In the genomic region with DNA sequence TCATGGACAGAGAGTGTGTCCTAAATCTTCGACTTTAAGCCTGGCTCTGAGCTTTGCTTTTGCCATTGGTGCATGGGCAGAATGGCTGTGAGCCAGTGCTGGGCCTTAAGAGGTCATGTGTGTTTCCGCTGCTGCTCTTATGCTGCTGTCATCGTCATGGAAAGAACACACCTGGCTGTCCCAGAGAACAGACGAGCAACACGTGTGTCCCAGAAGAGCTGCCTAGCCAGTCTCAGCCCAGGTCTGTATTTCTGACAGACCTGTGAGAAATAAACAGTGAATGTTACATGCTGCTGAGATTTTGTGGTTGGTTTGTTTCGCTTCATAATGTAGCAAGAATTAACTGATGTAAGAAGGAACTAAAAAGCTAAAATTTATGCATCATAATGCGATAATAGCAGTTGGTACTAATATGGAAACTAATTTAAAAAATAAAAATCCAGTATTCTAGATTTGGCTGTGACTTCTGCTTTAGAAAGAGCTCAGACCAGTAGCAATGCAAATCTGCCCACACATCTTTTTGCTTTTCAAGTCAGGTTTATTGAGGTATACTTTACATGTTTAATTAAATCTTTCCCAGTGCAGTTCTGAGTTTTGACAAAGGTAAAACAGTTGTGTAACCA, we compare ENCODE assay signal across 22 cellular contexts. TPM values are rescaled to one million over a fixed set of nuclear protein-coding genes. Genes with fewer than 3 reads are reported as not detected.
DNase-seq lines count a peak whose midpoint lies in the region; ATAC-seq, FAIRE-seq and TF ChIP-seq lines count a peak whose summit lies in the region.
"Had no signal": no experiment of that assay in that cellular context is flagged by ENCODE, and none has a peak within 500 bp of the region (broad histone marks: within the 10 kb centered on the region; RNA-seq: fewer than 3 reads in every experiment).

No MANE protein-coding gene starts in this region.

- H3K27me3 Mint-ChIP-seq in T-helper 2 cell treated with Interferon-gamma antibody and Interleukin-4, amounts not matched to agents 5 μg/mL and 100 μg/mL, for 36 hours (ENCODE audit: low read depth) = no peaks in the 10 kb centered on the region

- no peaks in the 10 kb centered on the region for H3K79me2 ChIP-seq in mesendoderm (ENCODE audit: control insufficient read depth, insufficient read depth, low read length)

- no peak overlapping the region for H3K27ac ChIP-seq in A549
- no peak overlapping the region for H3K27ac ChIP-seq in mesendoderm (ENCODE audit: low read depth, low read length)
- H3K27ac ChIP-seq: spleen, upper lobe of right lung had no signal

- no peak for TF ChIP-seq EP300 in A549 (IDR thresholded peaks at IDR 0.05)

- H3K4me1 ChIP-seq in A549 (no peaks in the 10 kb centered on the region), mesendoderm (ENCODE audit: control insufficient read depth, low read depth, low read length) (no peaks in the 10 kb centered on the region)
- H3K4me1 ChIP-seq: spleen, upper lobe of right lung had no signal

- no peaks in the 10 kb centered on the region for H3K4me1 Mint-ChIP-seq in T-helper 2 cell treated with Interferon-gamma antibody and Interleukin-4, amounts not matched to agents 5 μg/mL and 100 μg/mL, for 36 hours (ENCODE audit: low read depth)
- H3K4me1 Mint-ChIP-seq: CD14-positive monocyte; stimulated activated naive B cell treated with anti-CD40 and anti-IgM and Interleukin-4, amounts not matched to agents 10 μg/mL and 1 μg/mL and 100 μg/mL, for 72 hours had no signal

- H3K9me3 ChIP-seq in A549 = no peaks in the 10 kb centered on the region
- H3K9me3 ChIP-seq: spleen, upper lobe of right lung had no signal

- H3K36me3 Mint-ChIP-seq in T-helper 2 cell treated with Interferon-gamma antibody and Interleukin-4, amounts not matched to agents 5 μg/mL and 100 μg/mL, for 36 hours (ENCODE audit: low read depth) = no peaks in the 10 kb centered on the region
- H3K36me3 Mint-ChIP-seq: CD14-positive monocyte, naive B cell had no signal

- H3K9ac ChIP-seq in mesendoderm (ENCODE audit: low read length) = no peak overlapping the region

- TF ChIP-seq POLR2A in A549 (IDR thresholded peaks at IDR 0.05; ENCODE audit: low read length) = no peak

- no peak overlapping the region for H3K56ac ChIP-seq in mesendoderm (ENCODE audit: low read length)

- no peaks in the 10 kb centered on the region for H3K27me3 ChIP-seq in mesendoderm (ENCODE audit: insufficient read depth, low read length, poor library complexity)
- H3K27me3 ChIP-seq: upper lobe of right lung had no signal

- TF ChIP-seq RAD21 in A549 (conservative IDR thresholded peaks at IDR 0.05 in 1 of 2, IDR thresholded peaks at IDR 0.05 in 1 of 2) = no peak

- POLR2A ChIA-PET in A549 (lab: Yijun Ruan, JAX) = no interaction called here

- no peak overlapping the region for H3K4me3 Mint-ChIP-seq in T-helper 2 cell treated with Interferon-gamma antibody and Interleukin-4, amounts not matched to agents 5 μg/mL and 100 μg/mL, for 36 hours
- H3K4me3 Mint-ChIP-seq: CD14-positive monocyte; IgD-negative memory B cell; stimulated activated naive B cell treated with anti-CD40 and anti-IgM and Interleukin-4, amounts not matched to agents 10 μg/mL and 1 μg/mL and 100 μg/mL, for 72 hours had no signal

- H3K23ac ChIP-seq in mesendoderm (ENCODE audit: low read length) = no peak overlapping the region

- H2AK5ac ChIP-seq in mesendoderm (ENCODE audit: low read length) = no peak overlapping the region

- no peak overlapping the region for H2BK15ac ChIP-seq in mesendoderm (replicated peaks; ENCODE audit: low read depth)

- H3K9me3 Mint-ChIP-seq in T-helper 2 cell treated with Interferon-gamma antibody and Interleukin-4, amounts not matched to agents 5 μg/mL and 100 μg/mL, for 36 hours = no peaks in the 10 kb centered on the region
- H3K9me3 Mint-ChIP-seq: stimulated activated naive B cell treated with anti-CD40 and anti-IgM and Interleukin-4, amounts not matched to agents 10 μg/mL and 1 μg/mL and 100 μg/mL, for 72 hours had no signal

- peak; percentile 36 for FAIRE-seq in A549 (lab: Jason Lieb, UNC)
- FAIRE-seq: A204.1, frontal cortex, GM19239 had no signal

- no peak overlapping the region for H3K4ac ChIP-seq in mesendoderm (ENCODE audit: low read depth, low read length)

- H3K4me3 ChIP-seq in A549 (no peak overlapping the region), mesendoderm (ENCODE audit: low read length) (no peak overlapping the region)
- H3K4me3 ChIP-seq: spleen, upper lobe of right lung had no signal

- WGBS in A549 (ENCODE audit: missing lambda C conversion rate) = 24% methylated on average over 7 of the region's 7 CpGs
- WGBS in mesendoderm (ENCODE audit: extremely low coverage, insufficient coverage, low lambda C conversion rate) = no CpG with 5 or more reads among the region's 7 CpGs

- H4K5ac ChIP-seq in mesendoderm (ENCODE audit: low read length) = no peak overlapping the region

- TF ChIP-seq CTCF in A549 (IDR thresholded peaks at IDR 0.05) = no peak

- no peak for DNase-seq in A549 (ENCODE audit: low read depth in 1 of 2, low spot score in 1 of 2)
- DNase-seq in NCI-H82 (lab: John Stamatoyannopoulos, UW) = no peak
- DNase-seq in T-helper 2 cell treated with Interferon-gamma antibody and Interleukin-4, amounts not matched to agents 5 μg/mL and 100 μg/mL, for 36 hours (ENCODE audit: low spot score) = no peak
- DNase-seq in NCI-H82 treated with DMSO at 0.1 percent for 48 hours (lab: John Stamatoyannopoulos, UW; ENCODE audit: unreplicated experiment) = no peak
- no peak for DNase-seq in mesendoderm
- DNase-seq: activated CD4-positive, CD25-positive, alpha-beta regulatory T cell; activated effector memory CD4-positive, alpha-beta T cell treated with anti-CD3 and anti-CD28 coated beads, Interleukin-2, amount 50 U/mL, for 16 hours; naive B cell; spleen; stimulated activated naive B cell treated with anti-CD40 and anti-IgM and Interleukin-4, amounts not matched to agents 10 μg/mL and 1 μg/mL and 100 μg/mL, for 72 hours; T-helper 1 cell; upper lobe of right lung had no signal

- H4K8ac ChIP-seq in mesendoderm (ENCODE audit: low read depth, low read length) = no peak overlapping the region

- H2BK5ac ChIP-seq in mesendoderm (ENCODE audit: low read length) = no peak overlapping the region

- CTCF ChIA-PET in A549 (lab: Yijun Ruan, JAX) = interaction anchor here (1.2 to 1.3 kb wide), 2 partner anchors 13 to 20 kb away, joined by 4 read pairs; no protein-coding TSS in a partner anchor

- H3K18ac ChIP-seq in mesendoderm (ENCODE audit: low read length) = no peak overlapping the region

- H3K36me3 ChIP-seq in mesendoderm (ENCODE audit: control insufficient read depth, insufficient read depth, low read length) = no peaks in the 10 kb centered on the region
- H3K36me3 ChIP-seq: spleen, upper lobe of right lung had no signal

- no peak overlapping the region for H2BK120ac ChIP-seq in mesendoderm (ENCODE audit: low read depth, low read length)

- H3K27ac Mint-ChIP-seq in T-helper 2 cell treated with Interferon-gamma antibody and Interleukin-4, amounts not matched to agents 5 μg/mL and 100 μg/mL, for 36 hours = no peak overlapping the region
- H3K27ac Mint-ChIP-seq: progenitor cell of endocrine pancreas; stimulated activated naive B cell treated with anti-CD40 and anti-IgM and Interleukin-4, amounts not matched to agents 10 μg/mL and 1 μg/mL and 100 μg/mL, for 72 hours had no signal

- no peak overlapping the region for H3K4me2 ChIP-seq in A549
- no peak overlapping the region for H3K4me2 ChIP-seq in mesendoderm (ENCODE audit: low read length)

- H3K79me1 ChIP-seq in mesendoderm (ENCODE audit: low read length) = no peaks in the 10 kb centered on the region

- ATAC-seq in A549 (no peak), GM18858 (IDR thresholded peaks at IDR 0.05; ENCODE audit: unreplicated experiment) (peak; percentile 79), GM21786 (IDR thresholded peaks at IDR 0.05; ENCODE audit: unreplicated experiment) (peak; percentile 82), HG03354 (IDR thresholded peaks at IDR 0.05; ENCODE audit: poor library complexity, severe bottlenecking, unreplicated experiment) (peak; percentile 71)
- ATAC-seq: HCT116, upper lobe of right lung had no signal

TF ChIP-seq in A549, 52 proteins besides CTCF, POLR2A, EP300 and RAD21 (continues in another document):
- TF ChIP-seq CBX2 (IDR thresholded peaks at IDR 0.05; ENCODE audit: borderline replicate concordance, low read depth) = no peak
- TF ChIP-seq PHF8 (IDR thresholded peaks at IDR 0.05; ENCODE audit: borderline replicate concordance, low read depth) = no peak
- no peak for TF ChIP-seq POLR2AphosphoS2 (conservative IDR thresholded peaks at IDR 0.05; ENCODE audit: low read length)
- TF ChIP-seq HDAC2 (IDR thresholded peaks at IDR 0.05) = no peak
- TF ChIP-seq EHF (CRISPR knock-in tag; IDR thresholded peaks at IDR 0.05) = no peak
- TF ChIP-seq, protein P1, sequence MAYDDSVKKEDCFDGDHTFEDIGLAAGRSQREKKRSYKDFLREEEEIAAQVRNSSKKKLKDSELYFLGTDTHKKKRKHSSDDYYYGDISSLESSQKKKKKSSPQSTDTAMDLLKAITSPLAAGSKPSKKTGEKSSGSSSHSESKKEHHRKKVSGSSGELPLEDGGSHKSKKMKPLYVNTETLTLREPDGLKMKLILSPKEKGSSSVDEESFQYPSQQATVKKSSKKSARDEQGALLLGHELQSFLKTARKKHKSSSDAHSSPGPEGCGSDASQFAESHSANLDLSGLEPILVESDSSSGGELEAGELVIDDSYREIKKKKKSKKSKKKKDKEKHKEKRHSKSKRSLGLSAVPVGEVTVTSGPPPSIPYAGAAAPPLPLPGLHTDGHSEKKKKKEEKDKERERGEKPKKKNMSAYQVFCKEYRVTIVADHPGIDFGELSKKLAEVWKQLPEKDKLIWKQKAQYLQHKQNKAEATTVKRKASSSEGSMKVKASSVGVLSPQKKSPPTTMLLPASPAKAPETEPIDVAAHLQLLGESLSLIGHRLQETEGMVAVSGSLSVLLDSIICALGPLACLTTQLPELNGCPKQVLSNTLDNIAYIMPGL (CRISPR knock-in tag; IDR thresholded peaks at IDR 0.05; ENCODE audit: borderline replicate concordance) = no peak
- TF ChIP-seq BHLHE40 (IDR thresholded peaks at IDR 0.05; ENCODE audit: low read depth, low read length) = no peak
- TF ChIP-seq FOSL2 (IDR thresholded peaks at IDR 0.05) = no peak
- no peak for TF ChIP-seq FOSL2 (CRISPR knock-in tag; IDR thresholded peaks at IDR 0.05)
- TF ChIP-seq EHMT2 (IDR thresholded peaks at IDR 0.05; ENCODE audit: low read depth) = no peak
- no peak for TF ChIP-seq MAFK (IDR thresholded peaks at IDR 0.05; ENCODE audit: partially characterized antibody)
- TF ChIP-seq ZC3H11A (IDR thresholded peaks at IDR 0.05) = no peak
- TF ChIP-seq NFE2L2 (conservative IDR thresholded peaks at IDR 0.05; ENCODE audit: low read length) = no peak

RNA-seq across cellular contexts. Expression of a gene that starts 11.5 kb away (rescaled TPM):
- polyA plus RNA-seq in A549 (2011; rRNA removed) (not detected in 2 replicates), A549 (2017; fragmentation: RNase III; extraction: RNeasy Plus Mini Kit Qiagen cat#74134 plus additional on column Dnase treatment) (not detected in 3 replicates)
- polyA plus RNA-seq in A549 (2012; cell fraction: cytosol; rRNA removed) = not detected in 2 replicates
- not detected in 2 replicates for polyA plus RNA-seq in A549 (2012; cell fraction: nucleus; rRNA removed)
- not detected in 2 replicates for polyA minus RNA-seq in A549 (2011; rRNA and poly(A)+ RNA removed)
- not detected for polyA plus RNA-seq in mesendoderm (2013, experiment 1 of 2)
- not detected for polyA plus RNA-seq in mesendoderm (2013, experiment 2 of 2)
- polyA plus RNA-seq: CD14-positive monocyte, IgD-negative memory B cell, spleen had no signal

Comparison
In these comparisons a context has a peak if more than half of its experiments do, and no peak if none do; other contexts are left out.
1. ATAC-seq: peak in GM18858 (single experiment), GM21786 (single experiment) and HG03354 (single experiment); none in A549 (0 of 2).